Comparison of ENCODE assay signal across 1 cellular context in genomic region chr22:22112533-22113294, GRCh38.
TF ChIP-seq lines count a peak whose summit lies in the region.

No MANE protein-coding gene starts in this region.

TF ChIP-seq in IMR-90, 13 proteins besides CTCF, POLR2A, EP300 and RAD21 (continued from another document):
- TF ChIP-seq ELK1 (IDR thresholded peaks at IDR 0.05; ENCODE audit: borderline replicate concordance, low read depth, low read length) = no peak
- no peak for TF ChIP-seq CEBPB (IDR thresholded peaks at IDR 0.05; ENCODE audit: low read depth, low read length)
- TF ChIP-seq NFE2L2 (IDR thresholded peaks at IDR 0.05; ENCODE audit: low read depth, low read length) = no peak
- no peak for TF ChIP-seq SMC3 (IDR thresholded peaks at IDR 0.05; ENCODE audit: low read depth, low read length)
- no peak for TF ChIP-seq CHD1 (IDR thresholded peaks at IDR 0.05; ENCODE audit: low read depth, low read length)
- no peak for TF ChIP-seq MAZ (IDR thresholded peaks at IDR 0.05; ENCODE audit: borderline replicate concordance, low read depth, low read length)
TF ChIP-seq in IMR-90: peak in this region for 0.
